8 cellular contexts compared by ENCODE assay signal in genomic region chr5:10424124-10424731, GRCh38. TPM values are rescaled to one million over a fixed set of nuclear protein-coding genes. Genes with fewer than 3 reads are reported as not detected.
DNase-seq lines count a peak whose midpoint lies in the region; ATAC-seq and TF ChIP-seq lines count a peak whose summit lies in the region.

No MANE protein-coding gene starts in this region.

- no peak overlapping the region for H3K4me3 ChIP-seq in Jurkat, Clone E6-1 (ENCODE audit: low read length)
- H3K4me3 ChIP-seq in foreskin fibroblast (ENCODE audit: low read depth in 1 of 2, low read length in 2 of 2) (no peak overlapping the region), psoas muscle (no peak overlapping the region)

- in situ Hi-C loops in SK-MEL-5 (cut with HindIII; ENCODE audit: low pct_unique_long_range_greater_than_20kb, low sequenced_read_pairs), result no loop called here

- peaks cover 25 to 100% of the 10 kb centered on the region in 2 donors for H3K36me3 ChIP-seq in psoas muscle (ENCODE audit: insufficient read depth in 1 of 2, low read depth in 1 of 2)

- no peak for DNase-seq in activated T-cell treated with anti-CD3 and anti-CD28 coated beads, Interleukin-2, amount 50 U/mL, for 72 hours
- DNase-seq in activated T-cell treated with anti-CD3 and anti-CD28 coated beads for 4 hours (no peak), SK-MEL-5 (ENCODE audit: low read depth, low spot score) (peak; percentile 79), foreskin fibroblast (peak; percentile 16 to 66), psoas muscle (no peak)
- peak; percentile 41 for DNase-seq in Jurkat, Clone E6-1 (ENCODE audit: low read depth, low spot score)

- no peaks in the 10 kb centered on the region for H3K9me3 ChIP-seq in psoas muscle

- 67 to 78% (median 68%) methylated on average over 6 of the region's 6 CpGs for WGBS in psoas muscle, 3 donors

- no peaks in the 10 kb centered on the region for H3K9me3 Mint-ChIP-seq in activated T-cell treated with anti-CD3 and anti-CD28 coated beads, Interleukin-2, amount 50 U/mL, for 72 hours

- peaks cover 20 to 49% of the 10 kb centered on the region in 2 donors for H3K36me3 Mint-ChIP-seq in activated T-cell treated with anti-CD3 and anti-CD28 coated beads, Interleukin-2, amount 50 U/mL, for 72 hours (ENCODE audit: insufficient read depth in 2 of 2)

- H3K27ac Mint-ChIP-seq in activated T-cell treated with anti-CD3 and anti-CD28 coated beads, Interleukin-2, amount 50 U/mL, for 72 hours, result peak overlapping the region; percentile 44

- intact Hi-C loops in psoas muscle (cut with DNase I), result loop anchor here (5.0 to 10.0 kb wide), 2 partner anchors 142 to 169 kb away; partner anchors contain the start of gene CCT5 (in 1 of the 2)

- TF ChIP-seq CTCF in foreskin fibroblast (IDR thresholded peaks at IDR 0.05; ENCODE audit: low read depth, low read length), result peak; percentile 63
- peak; percentile 44 for TF ChIP-seq CTCF in psoas muscle (IDR thresholded peaks at IDR 0.05)

- no peaks in the 10 kb centered on the region for H3K27me3 ChIP-seq in psoas muscle (ENCODE audit: insufficient read depth in 3 of 3, low read length in 2 of 3)

- no peak overlapping the region for H3K27ac ChIP-seq in psoas muscle

- H3K4me3 Mint-ChIP-seq in activated T-cell treated with anti-CD3 and anti-CD28 coated beads, Interleukin-2, amount 50 U/mL, for 72 hours, result no peak overlapping the region

- ATAC-seq in activated T-cell treated with anti-CD3 and anti-CD28 coated beads, Interleukin-2, amount 50 U/mL, for 72 hours (replicated peaks in 1 of 2), result no peak
- ATAC-seq in psoas muscle (peak in 3 of 4 donors; percentile 59 to 85 (median 73)), GM21825 (IDR thresholded peaks at IDR 0.05; ENCODE audit: unreplicated experiment) (no peak), HG03135 (IDR thresholded peaks at IDR 0.05; ENCODE audit: unreplicated experiment) (no peak)

- H3K4me1 Mint-ChIP-seq in activated T-cell treated with anti-CD3 and anti-CD28 coated beads, Interleukin-2, amount 50 U/mL, for 72 hours (ENCODE audit: low read depth), result peaks cover 37% of the 10 kb centered on the region

- no peaks in the 10 kb centered on the region for H3K27me3 Mint-ChIP-seq in activated T-cell treated with anti-CD3 and anti-CD28 coated beads, Interleukin-2, amount 50 U/mL, for 72 hours (ENCODE audit: low read depth)

- peaks cover 6% of the 10 kb centered on the region for H3K4me1 ChIP-seq in psoas muscle

RNA-seq across cellular contexts. Expression of gene ROPN1L, which starts 17.5 kb away (rescaled TPM):
- total RNA-seq in activated T-cell treated with anti-CD3 and anti-CD28 coated beads, Interleukin-2, amount 50 U/mL, for 72 hours, result under 1 TPM; 0.26 to 0.58 TPM
- polyA plus RNA-seq in Jurkat, Clone E6-1 (2012; ENCODE audit: insufficient read depth, insufficient read length), result 0.82 TPM
- 0.83 and 1.2 TPM in 2 replicates for total RNA-seq in SK-MEL-5 (2014; rRNA removed; shearing (Covaris generic))
- polyA plus RNA-seq in SK-MEL-5 (2015; cell fraction: cytosol; rRNA removed), result 0.86 TPM in 1 of 2 replicates, not detected in the other
- polyA plus RNA-seq in SK-MEL-5 (2015; cell fraction: nucleus; rRNA removed), result not detected in 2 replicates
- total RNA-seq in psoas muscle, result under 1 TPM in 1 of 4 donors, not detected in 3; 0.25 TPM
- under 1 TPM in 2 of 3 donors, not detected in 1; 0.16 to 0.38 TPM for polyA plus RNA-seq in psoas muscle

Comparison
In these comparisons a context has a peak if more than half of its experiments do, and no peak if none do; other contexts are left out.
1. ATAC-seq: peak in psoas muscle (3 of 4); none in activated T-cell treated with anti-CD3 and anti-CD28 coated beads, Interleukin-2, amount 50 U/mL, for 72 hours (0 of 2), GM21825 (single experiment) and HG03135 (single experiment).
2. DNase-seq: peak in Jurkat, Clone E6-1 (single experiment), SK-MEL-5 (single experiment) and foreskin fibroblast (2 of 2); none in activated T-cell treated with anti-CD3 and anti-CD28 coated beads, Interleukin-2, amount 50 U/mL, for 72 hours (0 of 2), activated T-cell treated with anti-CD3 and anti-CD28 coated beads for 4 hours (single experiment) and psoas muscle (0 of 2).